Comparison of ENCODE assay signal across 1 cellular context in the genomic region with DNA sequence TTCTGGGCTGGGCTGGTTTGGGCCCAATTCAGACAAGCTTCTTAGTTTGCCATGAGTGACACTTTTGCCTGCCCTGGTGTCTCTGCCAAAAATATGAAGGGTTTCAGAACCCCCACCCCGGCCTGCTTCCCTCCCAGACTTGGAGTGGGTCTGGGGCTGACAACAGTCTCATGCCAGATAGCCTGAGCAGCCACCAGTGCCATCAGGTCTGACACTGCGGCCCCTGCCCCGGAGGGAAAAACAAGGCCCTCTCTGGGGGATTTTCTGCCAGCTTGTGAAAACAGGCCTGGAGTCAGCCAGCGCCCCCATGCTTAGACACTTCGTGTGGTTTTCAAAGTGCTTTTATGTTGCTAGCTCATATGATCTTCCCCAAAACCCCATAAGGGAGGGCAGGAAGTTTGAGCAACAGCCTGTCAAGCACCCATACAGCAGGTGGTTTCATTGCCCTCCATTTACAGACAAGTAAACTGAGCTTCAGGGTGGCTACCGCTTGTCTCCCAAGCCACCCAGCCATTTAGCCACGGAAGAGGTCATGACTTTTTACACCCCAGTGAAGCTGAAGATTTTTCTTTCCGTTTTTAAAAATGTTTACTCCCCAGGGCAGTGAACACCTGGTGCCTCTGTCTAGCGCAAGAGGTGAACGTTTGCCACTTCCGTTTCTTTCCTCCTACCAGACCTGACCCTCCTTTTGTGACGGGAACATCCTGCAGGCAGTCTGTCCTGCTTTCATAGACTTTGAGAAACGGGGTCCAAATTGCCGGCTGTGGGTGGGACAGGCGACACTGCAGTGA.
TF ChIP-seq lines count a peak whose summit lies in the region.

No MANE protein-coding gene starts in this region.

TF ChIP-seq in GM23338, 12 proteins besides CTCF, POLR2A, EP300 and RAD21 (continued from another document):
- TF ChIP-seq, protein P1, sequence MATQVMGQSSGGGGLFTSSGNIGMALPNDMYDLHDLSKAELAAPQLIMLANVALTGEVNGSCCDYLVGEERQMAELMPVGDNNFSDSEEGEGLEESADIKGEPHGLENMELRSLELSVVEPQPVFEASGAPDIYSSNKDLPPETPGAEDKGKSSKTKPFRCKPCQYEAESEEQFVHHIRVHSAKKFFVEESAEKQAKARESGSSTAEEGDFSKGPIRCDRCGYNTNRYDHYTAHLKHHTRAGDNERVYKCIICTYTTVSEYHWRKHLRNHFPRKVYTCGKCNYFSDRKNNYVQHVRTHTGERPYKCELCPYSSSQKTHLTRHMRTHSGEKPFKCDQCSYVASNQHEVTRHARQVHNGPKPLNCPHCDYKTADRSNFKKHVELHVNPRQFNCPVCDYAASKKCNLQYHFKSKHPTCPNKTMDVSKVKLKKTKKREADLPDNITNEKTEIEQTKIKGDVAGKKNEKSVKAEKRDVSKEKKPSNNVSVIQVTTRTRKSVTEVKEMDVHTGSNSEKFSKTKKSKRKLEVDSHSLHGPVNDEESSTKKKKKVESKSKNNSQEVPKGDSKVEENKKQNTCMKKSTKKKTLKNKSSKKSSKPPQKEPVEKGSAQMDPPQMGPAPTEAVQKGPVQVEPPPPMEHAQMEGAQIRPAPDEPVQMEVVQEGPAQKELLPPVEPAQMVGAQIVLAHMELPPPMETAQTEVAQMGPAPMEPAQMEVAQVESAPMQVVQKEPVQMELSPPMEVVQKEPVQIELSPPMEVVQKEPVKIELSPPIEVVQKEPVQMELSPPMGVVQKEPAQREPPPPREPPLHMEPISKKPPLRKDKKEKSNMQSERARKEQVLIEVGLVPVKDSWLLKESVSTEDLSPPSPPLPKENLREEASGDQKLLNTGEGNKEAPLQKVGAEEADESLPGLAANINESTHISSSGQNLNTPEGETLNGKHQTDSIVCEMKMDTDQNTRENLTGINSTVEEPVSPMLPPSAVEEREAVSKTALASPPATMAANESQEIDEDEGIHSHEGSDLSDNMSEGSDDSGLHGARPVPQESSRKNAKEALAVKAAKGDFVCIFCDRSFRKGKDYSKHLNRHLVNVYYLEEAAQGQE (IDR thresholded peaks at IDR 0.05; ENCODE audit: unreplicated experiment): no peak
- no peak for TF ChIP-seq EZH2phosphoT487 (IDR thresholded peaks at IDR 0.05; ENCODE audit: unreplicated experiment)
- no peak for TF ChIP-seq ZNF462 (CRISPR knock-in tag; IDR thresholded peaks at IDR 0.05)
- TF ChIP-seq JUNB (IDR thresholded peaks at IDR 0.05; ENCODE audit: unreplicated experiment): no peak
- no peak for TF ChIP-seq STAT1 (IDR thresholded peaks at IDR 0.05; ENCODE audit: unreplicated experiment)
